In genomic region chr2:8437228-8437948, GRCh38 we compare ENCODE assay signal across 19 cellular contexts.
A peak's percentile ranks its signal among the peaks of the same experiment; 100 is the strongest.
DNase-seq lines count a peak whose midpoint lies in the region; ATAC-seq and TF ChIP-seq lines count a peak whose summit lies in the region.
"Had no signal": no experiment of that assay in that cellular context is flagged by ENCODE, and none has a peak within 500 bp of the region (broad histone marks: within the 10 kb centered on the region; RNA-seq: fewer than 3 reads in every experiment).

No MANE protein-coding gene starts in this region.

- no peaks in the 10 kb centered on the region for H3K27me3 ChIP-seq in foreskin keratinocyte
- H3K27me3 ChIP-seq: MG63, thyroid gland had no signal

- no peak overlapping the region for H3K27ac ChIP-seq in foreskin keratinocyte
- H3K27ac ChIP-seq: thyroid gland had no signal

- peak; percentile 35 for DNase-seq in activated CD8-positive, alpha-beta memory T cell treated with anti-CD3 and anti-CD28 coated beads for 24 hours
- DNase-seq in activated CD8-positive, alpha-beta memory T cell treated with anti-CD3 and anti-CD28 coated beads, Interleukin-2, amount 50 U/mL, for 48 hours = no peak
- DNase-seq in NCI-H2196 treated with DMSO at 0.1 percent for 48 hours (lab: John Stamatoyannopoulos, UW; ENCODE audit: unreplicated experiment) = peak; percentile 36
- peak in 1 of 2 donors; percentile 2 for DNase-seq in foreskin keratinocyte
- peak; percentile 17 for DNase-seq in skeletal muscle cell (ENCODE audit: low read depth)
- no peak for DNase-seq in DMS153 (lab: John Stamatoyannopoulos, UW)
- DNase-seq: activated CD4-positive, CD25-positive, alpha-beta regulatory T cell; activated effector memory CD4-positive, alpha-beta T cell treated with anti-CD3 and anti-CD28 coated beads, Interleukin-2, amount 50 U/mL, for 16 hours; amniotic stem cell; DMS 273 treated with DMSO at 0.1 percent for 48 hours; kidney glomerular epithelial cell; MG63; NCI-H1694 treated with DMSO at 0.1 percent for 48 hours; NCI-H526; right cardiac atrium; stimulated activated naive CD4-positive, alpha-beta T cell; thyroid gland had no signal

- ATAC-seq in foreskin keratinocyte (peak; percentile 54), HG03135 (IDR thresholded peaks at IDR 0.05; ENCODE audit: unreplicated experiment) (no peak), GM19467 (IDR thresholded peaks at IDR 0.05; ENCODE audit: unreplicated experiment) (no peak)

- no peak for TF ChIP-seq CTCF in foreskin keratinocyte (conservative IDR thresholded peaks at IDR 0.05)

- H3K4me3 ChIP-seq in skeletal muscle cell (ENCODE audit: low read depth, low read length) = no peak overlapping the region
- H3K4me3 ChIP-seq: MG63, thyroid gland had no signal

- H3K4me1 ChIP-seq in foreskin keratinocyte = no peaks in the 10 kb centered on the region
- H3K4me1 ChIP-seq: thyroid gland had no signal

Comparison
In these comparisons a context has a peak if more than half of its experiments do, and no peak if none do; other contexts are left out.
1. DNase-seq: peak in activated CD8-positive, alpha-beta memory T cell treated with anti-CD3 and anti-CD28 coated beads for 24 hours (single experiment), NCI-H2196 treated with DMSO at 0.1 percent for 48 hours (single experiment) and skeletal muscle cell (single experiment); none in activated CD8-positive, alpha-beta memory T cell treated with anti-CD3 and anti-CD28 coated beads, Interleukin-2, amount 50 U/mL, for 48 hours (single experiment) and DMS153 (single experiment).